In the genomic region with DNA sequence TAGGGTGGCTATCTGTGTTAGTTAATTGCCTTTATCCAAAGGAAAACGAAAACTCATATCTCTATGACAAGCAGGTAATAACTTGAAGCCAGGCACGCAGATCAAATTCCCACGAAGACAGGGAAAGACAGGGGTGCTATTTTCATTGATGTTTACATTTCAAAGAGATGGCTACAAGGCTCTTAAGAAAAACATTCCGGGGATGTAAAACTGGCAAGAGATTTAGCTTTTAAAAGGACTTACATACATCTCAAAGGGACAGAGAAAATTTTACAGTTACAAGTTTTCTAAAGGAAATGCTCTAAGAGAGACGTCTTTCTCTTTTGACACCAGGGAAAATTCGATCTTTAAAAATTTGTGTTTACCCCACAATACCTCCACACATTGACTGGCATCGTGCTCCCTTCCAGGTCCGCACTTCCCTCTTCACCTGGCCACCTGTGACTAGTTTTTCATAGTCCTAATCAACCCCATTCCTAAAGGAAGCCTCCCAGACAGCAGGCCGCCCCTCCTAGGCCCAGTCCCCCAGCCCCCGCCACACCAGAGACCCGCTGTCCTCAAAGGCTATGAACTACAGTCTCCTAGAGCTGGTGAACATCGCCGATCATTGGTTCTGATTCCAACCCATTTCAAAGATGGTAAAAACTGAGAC, we compare ENCODE assay signal across 8 cellular contexts. TPM values are rescaled to one million over a fixed set of nuclear protein-coding genes. Genes with fewer than 3 reads are reported as not detected.
DNase-seq lines count a peak whose midpoint lies in the region; ATAC-seq and TF ChIP-seq lines count a peak whose summit lies in the region.

No MANE protein-coding gene starts in this region.

- H2AFZ ChIP-seq in Loucy (ENCODE audit: low read length) = no peak overlapping the region

- H3K27me3 ChIP-seq in CD8-positive, alpha-beta T cell (ENCODE audit: insufficient read depth, low read length) = no peaks in the 10 kb centered on the region
- H3K27me3 ChIP-seq in Loucy (ENCODE audit: insufficient read depth, low read length, poor library complexity, severe bottlenecking) = no peaks in the 10 kb centered on the region
- no peaks in the 10 kb centered on the region for H3K27me3 ChIP-seq in duodenal mucosa (ENCODE audit: control insufficient read depth in 1 of 2, insufficient read depth in 2 of 2, low read length in 2 of 2)

- H3K27ac Mint-ChIP-seq in CD8-positive, alpha-beta T cell = peak overlapping the region; percentile 99
- H3K27ac Mint-ChIP-seq in neural crest cell (ENCODE audit: unreplicated experiment) = peak overlapping the region; percentile 22

- peaks cover 33% of the 10 kb centered on the region for H3K36me3 Mint-ChIP-seq in CD8-positive, alpha-beta T cell
- H3K36me3 Mint-ChIP-seq in neural crest cell (ENCODE audit: low read depth) = peaks cover 3% of the 10 kb centered on the region

- peaks cover 49% of the 10 kb centered on the region for H3K4me1 Mint-ChIP-seq in CD8-positive, alpha-beta T cell (ENCODE audit: low read depth)
- peaks cover 32% of the 10 kb centered on the region for H3K4me1 Mint-ChIP-seq in neural crest cell

- peak overlapping the region; percentile 98 for H3K27ac ChIP-seq in CD8-positive, alpha-beta T cell (ENCODE audit: low read depth, low read length)
- H3K27ac ChIP-seq in duodenal mucosa (ENCODE audit: low read depth, low read length) = peak overlapping the region; percentile 73

- H3F3A ChIP-seq in Loucy (ENCODE audit: low read depth) = no peaks in the 10 kb centered on the region

- H3K4me3 ChIP-seq in CD8-positive, alpha-beta T cell (ENCODE audit: low read depth, low read length) = peak overlapping the region; percentile 91
- peak overlapping the region; percentile 95 for H3K4me3 ChIP-seq in Loucy (ENCODE audit: low read length, poor library complexity, severe bottlenecking)
- peak overlapping the region; percentile 77 to 82 for H3K4me3 ChIP-seq in duodenal mucosa (ENCODE audit: low read depth in 1 of 2, low read length in 2 of 2)

- H3K9ac ChIP-seq in Loucy (ENCODE audit: low read depth, low read length, poor library complexity, severe bottlenecking) (peak overlapping the region; percentile 84), duodenal mucosa (ENCODE audit: low read depth in 1 of 2, low read length in 2 of 2) (peak overlapping the region; percentile 76 to 79)

- H3K4me3 Mint-ChIP-seq in CD8-positive, alpha-beta T cell = peak overlapping the region; percentile 95
- H3K4me3 Mint-ChIP-seq in neural crest cell = peak overlapping the region; percentile 88

- H3K36me3 ChIP-seq in CD8-positive, alpha-beta T cell (ENCODE audit: insufficient read depth, low read length) = peaks cover 19% of the 10 kb centered on the region
- peaks cover 8% of the 10 kb centered on the region; the same call in 1 of the 2 replicates for H3K36me3 ChIP-seq in Loucy (ENCODE audit: insufficient read depth, low read length)
- H3K36me3 ChIP-seq in duodenal mucosa (ENCODE audit: control insufficient read depth in 1 of 2, insufficient read depth in 2 of 2, low read length in 2 of 2) = peaks cover 13 to 22% of the 10 kb centered on the region in 2 donors

- no peak for ATAC-seq in CD8-positive, alpha-beta T cell
- ATAC-seq in GM19351 (IDR thresholded peaks at IDR 0.05; ENCODE audit: unreplicated experiment) (no peak), HG02840 (IDR thresholded peaks at IDR 0.05; ENCODE audit: low FRiP score, unreplicated experiment) (no peak)

- TF ChIP-seq CTCF in CD8-positive, alpha-beta T cell (IDR thresholded peaks at IDR 0.05) = no peak
- TF ChIP-seq CTCF in Loucy (conservative IDR thresholded peaks at IDR 0.05; ENCODE audit: low read length) (no peak), neural crest cell (conservative IDR thresholded peaks at IDR 0.05) (no peak)

- no peaks in the 10 kb centered on the region for H3K9me2 ChIP-seq in Loucy (replicated peaks; ENCODE audit: low read depth, low read length)

- H4K20me1 ChIP-seq in Loucy (ENCODE audit: insufficient read depth, low read length, poor library complexity, severe bottlenecking) = peaks cover 12% of the 10 kb centered on the region

- H3K79me2 ChIP-seq in Loucy (ENCODE audit: insufficient read depth, low read length) = peaks cover 34% of the 10 kb centered on the region

- H3K9me3 Mint-ChIP-seq in CD8-positive, alpha-beta T cell = no peaks in the 10 kb centered on the region
- peaks cover 3% of the 10 kb centered on the region for H3K9me3 Mint-ChIP-seq in neural crest cell

- H3K4me2 ChIP-seq in Loucy (ENCODE audit: low read depth, low read length, poor library complexity, severe bottlenecking) = peak overlapping the region; percentile 66

- DNase-seq in CD8-positive, alpha-beta T cell = no peak
- DNase-seq in neural crest cell (ENCODE audit: low read depth, low spot score) (no peak), NCI-H510A (lab: John Stamatoyannopoulos, UW) (no peak), RKO (ENCODE audit: low spot score) (no peak)

- CTCF ChIA-PET in CD8-positive, alpha-beta T cell (lab: Charles Lee) = no interaction called here

- peaks cover 29% of the 10 kb centered on the region for H3K4me1 ChIP-seq in CD8-positive, alpha-beta T cell (ENCODE audit: insufficient read depth, low read length)
- peaks cover 22% of the 10 kb centered on the region for H3K4me1 ChIP-seq in Loucy (ENCODE audit: insufficient read depth, low read length, poor library complexity, severe bottlenecking)
- peaks cover 3 to 15% of the 10 kb centered on the region in 2 donors for H3K4me1 ChIP-seq in duodenal mucosa (ENCODE audit: control insufficient read depth in 1 of 2, insufficient read depth in 2 of 2, low read length in 2 of 2)

- H3K27me3 Mint-ChIP-seq in CD8-positive, alpha-beta T cell (ENCODE audit: low read depth) = no peaks in the 10 kb centered on the region
- H3K27me3 Mint-ChIP-seq in neural crest cell (ENCODE audit: low read depth) = no peaks in the 10 kb centered on the region

- POLR2A ChIA-PET in CD8-positive, alpha-beta T cell (lab: Charles Lee) = no interaction called here

- intact Hi-C loops in CD8-positive, alpha-beta T cell (cut with DNase I, micrococcal nuclease) = loop anchor here (2.0 to 10.0 kb wide), 10 partner anchors 58 to 467 kb away; a partner anchor contains a TSS

- H3K9me3 ChIP-seq in CD8-positive, alpha-beta T cell (ENCODE audit: low read length) = no peaks in the 10 kb centered on the region
- H3K9me3 ChIP-seq in Loucy (ENCODE audit: insufficient read depth, low read depth, low read length) = no peaks in the 10 kb centered on the region
- no peaks in the 10 kb centered on the region for H3K9me3 ChIP-seq in duodenal mucosa (ENCODE audit: control insufficient read depth in 1 of 2, low read length in 2 of 2)

RNA-seq across cellular contexts. Expression of a gene that starts 0.7 kb away (rescaled TPM):
- 100 to 1,000 TPM; 125 to 134 TPM for total RNA-seq in CD8-positive, alpha-beta T cell
- 55.7 and 56.3 TPM in 2 replicates for total RNA-seq in neural crest cell

RNA-seq across cellular contexts. Expression of a gene that starts 21.9 kb away (rescaled TPM):
- 10 to 100 TPM; 16.1 to 17.4 TPM for total RNA-seq in CD8-positive, alpha-beta T cell
- 63.8 and 69.4 TPM in 2 replicates for total RNA-seq in neural crest cell

RNA-seq across cellular contexts. Expression of a gene that starts 59.4 kb away (rescaled TPM):
- under 1 TPM in 1 of 2 experiments, not detected in 1; 0.17 TPM for total RNA-seq in CD8-positive, alpha-beta T cell
- 4.5 and 4.9 TPM in 2 replicates for total RNA-seq in neural crest cell
